ENCODE assay signal across 8 cellular contexts in genomic region chr12:44847888-44848770, GRCh38. TPM values are rescaled to one million over a fixed set of nuclear protein-coding genes. Genes with fewer than 3 reads are reported as not detected.
DNase-seq lines count a peak whose midpoint lies in the region; ATAC-seq, FAIRE-seq and TF ChIP-seq lines count a peak whose summit lies in the region.

No MANE protein-coding gene starts in this region.

- CTCF ChIA-PET in GM12878 (lab: Yijun Ruan, JAX) (interaction anchor here (0.7 to 0.9 kb wide), 2 partner anchors 30 to 553 kb away, joined by 3 read pairs; no protein-coding TSS in a partner anchor), SK-N-SH (lab: Yijun Ruan, JAX) (no interaction called here)

- TF ChIP-seq EP300 in GM12878 (IDR thresholded peaks at IDR 0.05; ENCODE audit: borderline replicate concordance in 1 of 2, control insufficient read depth in 1 of 2, low read depth in 2 of 2, low read length in 2 of 2) = peak in 1 of 2 experiments; percentile 16; a peak in 1 of 4 replicates
- TF ChIP-seq EP300 in SK-N-SH (IDR thresholded peaks at IDR 0.05; ENCODE audit: borderline replicate concordance in 1 of 2, low read depth in 1 of 2, low read length in 1 of 2) = no peak

- H3K79me2 ChIP-seq in GM23338 (replicated peaks; ENCODE audit: insufficient read depth) = peaks cover 14% of the 10 kb centered on the region; the same call in 1 of the 2 replicates
- H3K79me2 ChIP-seq in GM12878 (ENCODE audit: control insufficient read depth, insufficient read depth, low read length) = no peaks in the 10 kb centered on the region
- no peaks in the 10 kb centered on the region for H3K79me2 ChIP-seq in SK-N-SH (ENCODE audit: insufficient read depth)

- H3K36me3 ChIP-seq in GM23338 (ENCODE audit: insufficient read depth) (no peaks in the 10 kb centered on the region), Peyer's patch (no peaks in the 10 kb centered on the region), GM12878 (ENCODE audit: control insufficient read depth in 2 of 2, insufficient read depth in 2 of 2, low read length in 1 of 2) (no peaks in the 10 kb centered on the region), SK-N-SH (replicated peaks in 1 of 2; ENCODE audit: control insufficient read depth in 1 of 2, insufficient read depth in 2 of 2, low read length in 1 of 2) (no peaks in the 10 kb centered on the region)

- H3K9ac ChIP-seq in GM12878 (ENCODE audit: control insufficient read depth, insufficient read depth, low read length) (no peak overlapping the region), SK-N-SH (no peak overlapping the region)

- H3F3A ChIP-seq in GM23338 (replicated peaks; ENCODE audit: low read depth) = no peaks in the 10 kb centered on the region
- H3F3A ChIP-seq in SK-N-SH (replicated peaks; ENCODE audit: insufficient read depth) = no peaks in the 10 kb centered on the region

- H2AFZ ChIP-seq in GM23338 = no peak overlapping the region
- H2AFZ ChIP-seq in GM12878 (ENCODE audit: control insufficient read depth, low read depth, low read length) = peak overlapping the region; percentile 89
- H2AFZ ChIP-seq in SK-N-SH (ENCODE audit: low read depth) = no peak overlapping the region

- H3K36me3 Mint-ChIP-seq in GM23338 (ENCODE audit: low read depth) = no peaks in the 10 kb centered on the region

- ATAC-seq in GM23338 (no peak), GM12878 (peak; percentile 85)

- H3K4me2 ChIP-seq in GM23338 = no peak overlapping the region
- peak overlapping the region; percentile 66 for H3K4me2 ChIP-seq in GM12878 (ENCODE audit: control insufficient read depth, insufficient read depth)
- H3K4me2 ChIP-seq in SK-N-SH = no peak overlapping the region

- RAD21 ChIA-PET in GM12878 (lab: Charles Lee; ENCODE audit: unreplicated experiment) = no interaction called here

- TF ChIP-seq RAD21 in GM12878 (IDR thresholded peaks at IDR 0.05; ENCODE audit: insufficient read depth, low read depth, low read length) (no peak), SK-N-SH (IDR thresholded peaks at IDR 0.05; ENCODE audit: low read length) (no peak)

- H3K4me1 Mint-ChIP-seq in GM23338 = peaks cover 28% of the 10 kb centered on the region

- peak overlapping the region; percentile 74 for H3K27ac Mint-ChIP-seq in GM23338

- H3K9me3 Mint-ChIP-seq in GM23338 = no peaks in the 10 kb centered on the region

- H3K9me3 ChIP-seq in Peyer's patch (no peaks in the 10 kb centered on the region), GM12878 (replicated peaks; ENCODE audit: control insufficient read depth, insufficient read depth, low read length) (no peaks in the 10 kb centered on the region), SK-N-SH (no peaks in the 10 kb centered on the region)

- POLR2A ChIA-PET in GM12878 (lab: Charles Lee) (no interaction called here), SK-N-SH (lab: Yijun Ruan, JAX) (no interaction called here)

- H3K9me2 ChIP-seq in GM23338 (ENCODE audit: insufficient read depth) (no peaks in the 10 kb centered on the region; the same call in 1 of the 2 replicates), SK-N-SH (no peaks in the 10 kb centered on the region)

- TF ChIP-seq CTCF in GM10266 (IDR thresholded peaks at IDR 0.05; ENCODE audit: control insufficient read depth, insufficient read depth, low read depth, missing control alignments) (no peak), GM23338 (conservative IDR thresholded peaks at IDR 0.05; ENCODE audit: low read depth in 2 of 2) (no peak), Peyer's patch (IDR thresholded peaks at IDR 0.05) (no peak), GM12878 (IDR thresholded peaks at IDR 0.05 in 2 of 3, conservative IDR thresholded peaks at IDR 0.05 in 1 of 3; ENCODE audit: control insufficient read depth in 2 of 3, extremely low read depth in 1 of 3, insufficient read depth in 1 of 3, low read depth in 3 of 3, low read length in 3 of 3) (no peak), SK-N-SH (IDR thresholded peaks at IDR 0.05) (no peak)

- H3K4me3 ChIP-seq in GM23338 = no peak overlapping the region
- H3K4me3 ChIP-seq in Peyer's patch = no peak overlapping the region
- H3K4me3 ChIP-seq in GM12878 = no peak overlapping the region
- no peak overlapping the region for H3K4me3 ChIP-seq in SK-N-SH (ENCODE audit: low read depth in 2 of 2, low read length in 1 of 2)

- peak; percentile 11 for DNase-seq in GM10266 (ENCODE audit: extremely low spot score)
- no peak for DNase-seq in GM23338 (ENCODE audit: low spot score)
- peak in 2 of 3 donors; percentile 74 to 80 for DNase-seq in Peyer's patch
- peak; percentile 40 for DNase-seq in GM12878 (ENCODE audit: low read depth, low spot score)
- DNase-seq in HPDE6-E6E7 (ENCODE audit: extremely low spot score) = no peak
- DNase-seq in SK-N-SH = no peak
- DNase-seq in AG08396 (ENCODE audit: low spot score) = no peak
- DNase-seq in UCSD-AML1 (lab: John Stamatoyannopoulos, UW; ENCODE audit: unreplicated experiment) = no peak

- 0% methylated on average over 6 of the region's 6 CpGs for WGBS in GM12878 (ENCODE audit: insufficient coverage, insufficient replicate concordance, low lambda C conversion rate, missing lambda C conversion rate)
- 55% methylated on average over 6 of the region's 6 CpGs for WGBS in SK-N-SH (ENCODE audit: low lambda C conversion rate)

- BruUV-seq in GM12878 (replicated peaks; lab: Mats Ljungman, UMichigan) = no TSS peak

- no peak overlapping the region for H3K4me3 Mint-ChIP-seq in GM23338

- no peaks in the 10 kb centered on the region for H3K27me3 ChIP-seq in GM23338 (ENCODE audit: insufficient read depth)
- no peaks in the 10 kb centered on the region for H3K27me3 ChIP-seq in Peyer's patch
- H3K27me3 ChIP-seq in GM12878 (replicated peaks in 1 of 2; ENCODE audit: control insufficient read depth in 2 of 2, insufficient read depth in 2 of 2, low read length in 1 of 2) = no peaks in the 10 kb centered on the region
- no peaks in the 10 kb centered on the region for H3K27me3 ChIP-seq in SK-N-SH (ENCODE audit: insufficient read depth)

- H3K27ac ChIP-seq in GM23338 (ENCODE audit: low read depth) (no peak overlapping the region), Peyer's patch (peak overlapping the region; percentile 29 to 73 (median 48)), GM12878 (ENCODE audit: control insufficient read depth, insufficient read depth) (peak overlapping the region; percentile 37; the same call in 1 of the 2 replicates), SK-N-SH (ENCODE audit: low read depth in 2 of 2, low read length in 1 of 2) (no peak overlapping the region)

- peak; percentile 27 for FAIRE-seq in GM12878 (lab: Jason Lieb, UNC)

- no peaks in the 10 kb centered on the region for H3K27me3 Mint-ChIP-seq in GM23338 (ENCODE audit: insufficient read depth, low read depth, poor library complexity)

- intact Hi-C loops in GM12878 (cut with micrococcal nuclease; ENCODE audit: unreplicated experiment) = no loop called here

- SMC1A ChIA-PET in GM12878 (lab: Charles Lee; ENCODE audit: uncharacterized antibody, unreplicated experiment) = interaction anchor here (0.8 to 1.5 kb wide), 4 partner anchors 10 to 403 kb away, joined by 3 to 4 read pairs (median 4); no protein-coding TSS in a partner anchor

- H3K4me1 ChIP-seq in GM23338 (ENCODE audit: insufficient read depth) (peaks cover 3% of the 10 kb centered on the region; the same call in 1 of the 2 replicates), Peyer's patch (peaks cover 0 to 8% (median 0%) of the 10 kb centered on the region in 4 donors), GM12878 (ENCODE audit: control insufficient read depth, insufficient read depth, low read length) (peaks cover 6% of the 10 kb centered on the region), SK-N-SH (ENCODE audit: control insufficient read depth in 1 of 2, insufficient read depth in 2 of 2, low read depth in 1 of 2, low read length in 1 of 2) (no peaks in the 10 kb centered on the region; a peak in 1 of 4 replicates)

- H4K20me1 ChIP-seq in GM23338 (replicated peaks; ENCODE audit: insufficient read depth) (no peaks in the 10 kb centered on the region), GM12878 (ENCODE audit: control insufficient read depth, insufficient read depth) (no peaks in the 10 kb centered on the region), SK-N-SH (ENCODE audit: insufficient read depth) (no peaks in the 10 kb centered on the region)

- in situ Hi-C loops in GM12878 (cut with MboI) = no loop called here

- no peak for TF ChIP-seq POLR2A in Peyer's patch (IDR thresholded peaks at IDR 0.05)
- TF ChIP-seq POLR2A in GM12878 (IDR thresholded peaks at IDR 0.05; ENCODE audit: low read depth, low read length) = no peak

TF ChIP-seq in GM23338, 12 proteins besides CTCF, POLR2A, EP300 and RAD21 (continues in another document):
- no peak for TF ChIP-seq EZH2phosphoT487 (IDR thresholded peaks at IDR 0.05; ENCODE audit: unreplicated experiment)

TF ChIP-seq in GM12878, 131 proteins besides CTCF, POLR2A, EP300 and RAD21 (continues in another document):
- TF ChIP-seq POLR2AphosphoS2 (IDR thresholded peaks at IDR 0.05; ENCODE audit: low read depth, low read length) (no peak), RBBP5 (conservative IDR thresholded peaks at IDR 0.05) (no peak), RAD51 (IDR thresholded peaks at IDR 0.05) (no peak)

TF ChIP-seq in SK-N-SH, 30 proteins besides CTCF, POLR2A, EP300 and RAD21 (continues in another document):
- no peak for TF ChIP-seq JUND (IDR thresholded peaks at IDR 0.05)
- TF ChIP-seq POLR2AphosphoS5 (IDR thresholded peaks at IDR 0.05; ENCODE audit: low read depth, low read length) = no peak

RNA-seq across cellular contexts. Expression of gene NELL2, which starts 28.0 kb away (rescaled TPM):
- total RNA-seq in GM23338 (2014; rRNA removed; shearing (Covaris generic)) = 99.5 and 103 TPM in 2 replicates
- 23.3 and 25.1 TPM in 2 replicates for polyA plus RNA-seq in GM23338 (2016; fragmentation: Nextera tagmentation; extraction: Ambion mirVana)
- total RNA-seq in Peyer's patch = 10 to 100 TPM in 3 of 4 donors, 1 to 10 TPM in 1; 7.5 to 39.2 (median 15.9) TPM
- 1.9 and 4.3 TPM in 2 replicates for total RNA-seq in GM12878 (2013; cell fraction: nucleolus; rRNA removed)
- total RNA-seq in GM12878 (2014; rRNA removed) = 1.7 and 1.9 TPM in 2 replicates
- total RNA-seq in GM12878 (2014; rRNA removed; fragmentation: Illumina TruSeq; extraction: Trizol) = 0.58 and 0.88 TPM in 2 replicates
- 0.85 and 1.3 TPM in 2 replicates for total RNA-seq in GM12878 (2021)
- not detected for polyA plus RNA-seq in GM12878 (2011; ENCODE audit: low read depth)
- 0.67 and 0.94 TPM in 2 replicates for polyA plus RNA-seq in GM12878 (2011; rRNA removed)
- 0.36 and 0.50 TPM in 2 replicates for polyA plus RNA-seq in GM12878 (2011; cell fraction: cytosol; rRNA removed)
- polyA plus RNA-seq in GM12878 (2011; cell fraction: nucleus; rRNA removed) = 0.42 and 0.57 TPM in 2 replicates
- 0.17 TPM in 1 of 2 replicates, not detected in the other for polyA plus RNA-seq in GM12878 (2012)
- polyA plus RNA-seq in GM12878 (2014; fragmentation: Illumina TruSeq; extraction: Trizol) = 0.87 and 1.4 TPM in 2 replicates
- polyA plus RNA-seq in GM12878 (2014; fragmentation: Nextera tagmentation; extraction: Ambion mirVana) = under 1 TPM; 0.27 to 0.56 TPM
- polyA plus RNA-seq in GM12878 (2014; rRNA removed) = 0.85 and 2.3 TPM in 2 replicates
- 1 to 10 TPM in 1 of 2 experiments, under 1 TPM in 1; 0.47 to 1.1 TPM for polyA plus RNA-seq in GM12878 (2016; fragmentation: Nextera tagmentation; extraction: Ambion mirVana)
- polyA minus RNA-seq in GM12878 (2011; rRNA and poly(A)+ RNA removed) = 1.2 and 2.8 TPM in 2 replicates
- polyA minus RNA-seq in GM12878 (2011; cell fraction: cytosol; rRNA and poly(A)+ RNA removed) = not detected in 2 replicates
- polyA minus RNA-seq in GM12878 (2011; cell fraction: nucleus; rRNA and poly(A)+ RNA removed) = 1.1 and 1.5 TPM in 2 replicates
- polyA plus RNA-seq in SK-N-SH (2012; rRNA removed) = 0.28 and 0.35 TPM in 2 replicates
- 0.21 and 0.29 TPM in 2 replicates for polyA plus RNA-seq in SK-N-SH (2012; cell fraction: cytosol; rRNA removed)
- 0.06 and 0.21 TPM in 2 replicates for polyA plus RNA-seq in SK-N-SH (2012; cell fraction: nucleus; rRNA removed)

Comparison
In these comparisons a context has a peak if more than half of its experiments do, and no peak if none do; other contexts are left out.
1. DNase-seq: peak in GM10266 (single experiment), Peyer's patch (2 of 3) and GM12878 (single experiment); none in GM23338 (single experiment), HPDE6-E6E7 (single experiment), SK-N-SH (single experiment), AG08396 (single experiment) and UCSD-AML1 (single experiment).
2. H3K27ac ChIP-seq: peak in Peyer's patch (4 of 4) and GM12878 (single experiment); none in GM23338 (single experiment) and SK-N-SH (0 of 2).